In genomic region chr13:109785892-109786450, GRCh38 we compare ENCODE assay signal across 9 cellular contexts. TPM values are rescaled to one million over a fixed set of nuclear protein-coding genes. Genes with fewer than 3 reads are reported as not detected.
A peak's percentile ranks its signal among the peaks of the same experiment; 100 is the strongest.
DNase-seq lines count a peak whose midpoint lies in the region; ATAC-seq and TF ChIP-seq lines count a peak whose summit lies in the region.
"Had no signal": no experiment of that assay in that cellular context is flagged by ENCODE, and none has a peak within 500 bp of the region (broad histone marks: within the 10 kb centered on the region; RNA-seq: fewer than 3 reads in every experiment).

No MANE protein-coding gene starts in this region.

- H3K27ac ChIP-seq in WERI-Rb-1 = peak overlapping the region; percentile 95
- peak overlapping the region; percentile 82 for H3K27ac ChIP-seq in skeletal muscle tissue (ENCODE audit: low read depth, low read length)

- peak overlapping the region; percentile 20 to 88 (median 70) for H3K9ac ChIP-seq in skeletal muscle tissue (ENCODE audit: low read depth in 1 of 3, low read length in 3 of 3)

- H3K9me3 ChIP-seq in WERI-Rb-1 (ENCODE audit: severe bottlenecking) (no peaks in the 10 kb centered on the region), skeletal muscle tissue (ENCODE audit: control insufficient read depth in 3 of 3, low read length in 3 of 3) (no peaks in the 10 kb centered on the region)

- peak overlapping the region; percentile 74 for H3K4me3 Mint-ChIP-seq in activated CD4-positive, alpha-beta T cell treated with anti-CD3 and anti-CD28 coated beads for 36 hours

- peaks cover 20% of the 10 kb centered on the region for H3K4me1 Mint-ChIP-seq in activated CD4-positive, alpha-beta T cell treated with anti-CD3 and anti-CD28 coated beads for 36 hours

- peaks cover 9 to 40% (median 24%) of the 10 kb centered on the region in 3 donors for H3K4me1 ChIP-seq in skeletal muscle tissue (ENCODE audit: control insufficient read depth in 3 of 3, insufficient read depth in 3 of 3, low read length in 3 of 3)

- DNase-seq in activated CD4-positive, alpha-beta T cell treated with anti-CD3 and anti-CD28 coated beads for 36 hours = no peak
- no peak for DNase-seq in activated CD4-positive, alpha-beta T cell treated with anti-CD3 and anti-CD28 coated beads for 48 hours
- no peak for DNase-seq in WERI-Rb-1
- peak; percentile 18 for DNase-seq in germinal center (ENCODE audit: low spot score)
- DNase-seq in GM19240 (ENCODE audit: insufficient read length, low spot score) = no peak

- H3K4me3 ChIP-seq in WERI-Rb-1 (ENCODE audit: low read depth, low read length) (peak overlapping the region; percentile 72), skeletal muscle tissue (ENCODE audit: low read length in 3 of 3) (peak overlapping the region in 2 of 3 donors; percentile 81 to 85)

- H3K36me3 ChIP-seq in WERI-Rb-1 (peaks cover 38% of the 10 kb centered on the region), skeletal muscle tissue (ENCODE audit: control insufficient read depth in 3 of 3, insufficient read depth in 3 of 3, low read length in 3 of 3) (peaks cover 3 to 27% (median 9%) of the 10 kb centered on the region in 3 donors)

- CTCF ChIA-PET in activated CD4-positive, alpha-beta T cell treated with anti-CD3 and anti-CD28 coated beads for 36 hours (lab: Charles Lee) = no interaction called here

- intact Hi-C loops in activated CD4-positive, alpha-beta T cell treated with anti-CD3 and anti-CD28 coated beads for 36 hours (cut with DNase I, micrococcal nuclease) = loop anchor here (1.0 to 10.0 kb wide), 14 partner anchors 349 to 1568 kb away; partner anchors contain the start of genes ABHD13 (in 2 of the 2), ING1 (in 2 of the 2), ANKRD10 (in 1 of the 2) and RAB20 (in 1 of the 2)

- H3K27ac Mint-ChIP-seq in activated CD4-positive, alpha-beta T cell treated with anti-CD3 and anti-CD28 coated beads for 36 hours = no peak overlapping the region

- no peaks in the 10 kb centered on the region for H3K9me3 Mint-ChIP-seq in activated CD4-positive, alpha-beta T cell treated with anti-CD3 and anti-CD28 coated beads for 36 hours (ENCODE audit: low read depth)

- ATAC-seq in activated CD4-positive, alpha-beta T cell treated with anti-CD3 and anti-CD28 coated beads for 36 hours = peak; percentile 4
- ATAC-seq in HG02759 (IDR thresholded peaks at IDR 0.05; ENCODE audit: unreplicated experiment) (peak; percentile 24), GM21360 (IDR thresholded peaks at IDR 0.05; ENCODE audit: unreplicated experiment) (no peak)

- POLR2A ChIA-PET in activated CD4-positive, alpha-beta T cell treated with anti-CD3 and anti-CD28 coated beads for 36 hours (lab: Charles Lee) = no interaction called here

- no peaks in the 10 kb centered on the region for H3K27me3 Mint-ChIP-seq in activated CD4-positive, alpha-beta T cell treated with anti-CD3 and anti-CD28 coated beads for 36 hours
- H3K27me3 Mint-ChIP-seq: activated naive CD8-positive, alpha-beta T cell had no signal

- H3K36me3 Mint-ChIP-seq in activated CD4-positive, alpha-beta T cell treated with anti-CD3 and anti-CD28 coated beads for 36 hours (ENCODE audit: low read depth) = peaks cover 4% of the 10 kb centered on the region
- H3K36me3 Mint-ChIP-seq: activated naive CD8-positive, alpha-beta T cell had no signal

- H3K27me3 ChIP-seq in WERI-Rb-1 (ENCODE audit: insufficient read depth, low read depth, severe bottlenecking) (no peaks in the 10 kb centered on the region), skeletal muscle tissue (ENCODE audit: control insufficient read depth in 3 of 3, insufficient read depth in 3 of 3, low read length in 3 of 3) (no peaks in the 10 kb centered on the region)

- TF ChIP-seq CTCF in WERI-Rb-1 (IDR thresholded peaks at IDR 0.05; ENCODE audit: low read depth, low read length) = no peak

RNA-seq across cellular contexts. Expression of gene IRS2, which starts 0.4 kb away (rescaled TPM):
- total RNA-seq in activated CD4-positive, alpha-beta T cell treated with anti-CD3 and anti-CD28 coated beads for 36 hours = 1 to 10 TPM; 1.4 to 1.5 TPM
- 2.6 TPM for total RNA-seq in skeletal muscle tissue
